ENCODE assay signal across 25 cellular contexts in genomic region chr10:75654171-75654772, GRCh38.
DNase-seq lines count a peak whose midpoint lies in the region; ATAC-seq and TF ChIP-seq lines count a peak whose summit lies in the region.
"Had no signal": no experiment of that assay in that cellular context is flagged by ENCODE, and none has a peak within 500 bp of the region (broad histone marks: within the 10 kb centered on the region; RNA-seq: fewer than 3 reads in every experiment).

No MANE protein-coding gene starts in this region.

- CTCF ChIA-PET in PC-3 (lab: Charles Lee): interaction anchor here (0.6 to 1.0 kb wide), 5 partner anchors 11 to 252 kb away, joined by 3 to 4 read pairs (median 3); partner anchors contain the start of gene ZNF503

- BruUV-seq in PC-3 (replicated peaks; lab: Mats Ljungman, UMichigan): TSS peak; percentile 47

- peak overlapping the region; percentile 1; the same call in 1 of the 2 replicates for H2AFZ ChIP-seq in PC-3 (ENCODE audit: low read length)

- H3K36me3 Mint-ChIP-seq in endothelial cell (ENCODE audit: low read depth, unreplicated experiment) (no peaks in the 10 kb centered on the region), nephron (ENCODE audit: low read depth) (no peaks in the 10 kb centered on the region)
- H3K36me3 Mint-ChIP-seq: activated naive CD8-positive, alpha-beta T cell treated with anti-CD3 and anti-CD28 coated beads for 36 hours; brain; stimulated activated memory B cell treated with anti-CD40 and anti-IgM and Interleukin-4, amounts not matched to agents 10 μg/mL and 1 μg/mL and 100 μg/mL, for 72 hours had no signal

- H3K9me2 ChIP-seq in PC-3 (replicated peaks; ENCODE audit: low read length): 0 out of 2 replicates have a peak, but pooled peaks cover 5% of the 10 kb centered on the region

- DNase-seq in AG10803 (ENCODE audit: low read depth): peak; percentile 29
- DNase-seq in PC-3: peak; percentile 99
- DNase-seq in endothelial cell (ENCODE audit: low spot score): no peak
- DNase-seq in DMS114 treated with DMSO at 0.1 percent for 48 hours (lab: John Stamatoyannopoulos, UW; ENCODE audit: unreplicated experiment): no peak
- DNase-seq in GM19240 (ENCODE audit: insufficient read length, low spot score): no peak
- DNase-seq: activated CD8-positive, alpha-beta T cell treated with anti-CD3 and anti-CD28 coated beads, Interleukin-2, amount 10 ng/mL, durations not matched to agents 7 days and 5 days; activated effector memory CD4-positive, alpha-beta T cell treated with Interleukin-2 at 50 U/mL for 16 hours; activated naive CD8-positive, alpha-beta T cell treated with anti-CD3 and anti-CD28 coated beads for 36 hours; activated T-cell treated with anti-CD3 and anti-CD28 coated beads for 4 hours; endodermal cell; left cardiac atrium; mesendoderm; MM.1S; NCI-H1417 treated with DMSO at 0.1 percent for 48 hours; NCI-H510A treated with DMSO at 0.1 percent for 48 hours; occipital lobe; spleen; stimulated activated CD4-positive, alpha-beta T cell treated with anti-CD3 and anti-CD28 coated beads, Interleukin-2, amount 100 ng/mL, for 48 hours had no signal

- H3F3A ChIP-seq in PC-3 (ENCODE audit: low read length, unreplicated experiment): peaks cover 7% of the 10 kb centered on the region

- no peaks in the 10 kb centered on the region for H3K9me3 ChIP-seq in PC-3 (ENCODE audit: low read length)
- H3K9me3 ChIP-seq: spleen, suprapubic skin had no signal

- peak overlapping the region; percentile 53 for H3K4me2 ChIP-seq in PC-3 (ENCODE audit: low read length)

- peak; percentile 83 for ATAC-seq in PC-3
- ATAC-seq in HG03135 (IDR thresholded peaks at IDR 0.05; ENCODE audit: unreplicated experiment): no peak
- no peak for ATAC-seq in HG02840 (IDR thresholded peaks at IDR 0.05; ENCODE audit: low FRiP score, unreplicated experiment)
- ATAC-seq: activated CD8-positive, alpha-beta T cell treated with anti-CD3 and anti-CD28 coated beads, Interleukin-2, amount 10 ng/mL, durations not matched to agents 7 days and 5 days; stimulated activated memory B cell treated with anti-CD40 and anti-IgM and Interleukin-4, amounts not matched to agents 10 μg/mL and 1 μg/mL and 100 μg/mL, for 72 hours had no signal

- H3K9me3 Mint-ChIP-seq in endothelial cell (ENCODE audit: unreplicated experiment) (no peaks in the 10 kb centered on the region), nephron (peaks cover 2% of the 10 kb centered on the region)
- H3K9me3 Mint-ChIP-seq: activated naive CD8-positive, alpha-beta T cell treated with anti-CD3 and anti-CD28 coated beads for 36 hours; endodermal cell; stimulated activated memory B cell treated with anti-CD40 and anti-IgM and Interleukin-4, amounts not matched to agents 10 μg/mL and 1 μg/mL and 100 μg/mL, for 72 hours; T-helper 1 cell treated with Interleukin-12 subunit alpha and Interleukin-12 subunit beta and Interleukin-4 antibody, amounts not matched to agents 30 μg/mL and 1 μg/mL, for 36 hours had no signal

- H3K4me3 ChIP-seq in AG10803 (ENCODE audit: low read length): no peak overlapping the region
- H3K4me3 ChIP-seq in PC-3 (ENCODE audit: low read length): peak overlapping the region; percentile 12
- H3K4me3 ChIP-seq: spleen, suprapubic skin had no signal

- peaks cover 20% of the 10 kb centered on the region for H3K27me3 ChIP-seq in PC-3 (ENCODE audit: low read length)
- H3K27me3 ChIP-seq: spleen, suprapubic skin had no signal

- peaks cover 49% of the 10 kb centered on the region for H3K4me1 ChIP-seq in PC-3 (ENCODE audit: insufficient read depth, low read length)

- H3K27me3 Mint-ChIP-seq in endothelial cell (ENCODE audit: unreplicated experiment) (peaks cover 2% of the 10 kb centered on the region), nephron (ENCODE audit: low read depth) (peaks cover 15% of the 10 kb centered on the region)

- peak overlapping the region; percentile 42 for H3K9ac ChIP-seq in PC-3 (ENCODE audit: low read length)

- peak overlapping the region; percentile 61 for H3K27ac Mint-ChIP-seq in endothelial cell (ENCODE audit: unreplicated experiment)
- H3K27ac Mint-ChIP-seq in nephron: peak overlapping the region; percentile 54 to 87 (median 85)
- H3K27ac Mint-ChIP-seq: activated CD8-positive, alpha-beta T cell treated with anti-CD3 and anti-CD28 coated beads, Interleukin-2, amount 10 ng/mL, durations not matched to agents 7 days and 5 days; activated naive CD8-positive, alpha-beta T cell treated with anti-CD3 and anti-CD28 coated beads for 36 hours; endodermal cell; stimulated activated memory B cell treated with anti-CD40 and anti-IgM and Interleukin-4, amounts not matched to agents 10 μg/mL and 1 μg/mL and 100 μg/mL, for 72 hours; T-helper 1 cell treated with Interleukin-12 subunit alpha and Interleukin-12 subunit beta and Interleukin-4 antibody, amounts not matched to agents 30 μg/mL and 1 μg/mL, for 36 hours had no signal

- H3K4me1 Mint-ChIP-seq in endothelial cell (ENCODE audit: unreplicated experiment): peaks cover 20% of the 10 kb centered on the region
- peaks cover 72% of the 10 kb centered on the region for H3K4me1 Mint-ChIP-seq in nephron
- H3K4me1 Mint-ChIP-seq: activated naive CD8-positive, alpha-beta T cell treated with anti-CD3 and anti-CD28 coated beads for 36 hours; endodermal cell; stimulated activated memory B cell treated with anti-CD40 and anti-IgM and Interleukin-4, amounts not matched to agents 10 μg/mL and 1 μg/mL and 100 μg/mL, for 72 hours had no signal

- no peak for TF ChIP-seq CTCF in AG10803 (conservative IDR thresholded peaks at IDR 0.05; ENCODE audit: low read length)
- no peak for TF ChIP-seq CTCF in PC-3 (conservative IDR thresholded peaks at IDR 0.05; ENCODE audit: low read depth, low read length)
- no peak for TF ChIP-seq CTCF in endothelial cell (IDR thresholded peaks at IDR 0.05; ENCODE audit: unreplicated experiment)
- TF ChIP-seq CTCF in nephron (IDR thresholded peaks at IDR 0.05; ENCODE audit: unreplicated experiment in 3 of 3): no peak

- H3K79me2 ChIP-seq in PC-3 (ENCODE audit: low read length): no peaks in the 10 kb centered on the region

- H3K4me3 Mint-ChIP-seq in endothelial cell (ENCODE audit: unreplicated experiment) (no peak overlapping the region), nephron (no peak overlapping the region)
- H3K4me3 Mint-ChIP-seq: activated CD8-positive, alpha-beta T cell treated with anti-CD3 and anti-CD28 coated beads, Interleukin-2, amount 10 ng/mL, durations not matched to agents 7 days and 5 days; activated naive CD8-positive, alpha-beta T cell treated with anti-CD3 and anti-CD28 coated beads for 36 hours; brain; endodermal cell; stimulated activated memory B cell treated with anti-CD40 and anti-IgM and Interleukin-4, amounts not matched to agents 10 μg/mL and 1 μg/mL and 100 μg/mL, for 72 hours; T-helper 1 cell treated with Interleukin-12 subunit alpha and Interleukin-12 subunit beta and Interleukin-4 antibody, amounts not matched to agents 30 μg/mL and 1 μg/mL, for 36 hours had no signal

- intact Hi-C loops in PC-3 (cut with micrococcal nuclease): loop anchor here (1.0 to 10.0 kb wide), 8 partner anchors 69 to 649 kb away; no protein-coding TSS in a partner anchor

- H3K27ac ChIP-seq in PC-3 (ENCODE audit: low read length): peak overlapping the region; percentile 78
- H3K27ac ChIP-seq: spleen, suprapubic skin had no signal

- POLR2A ChIA-PET in PC-3 (lab: Charles Lee; ENCODE audit: unreplicated experiment): no interaction called here

- no peaks in the 10 kb centered on the region for H4K20me1 ChIP-seq in PC-3 (ENCODE audit: low read length)

- H3K36me3 ChIP-seq in PC-3 (ENCODE audit: low read depth, low read length): no peaks in the 10 kb centered on the region
- H3K36me3 ChIP-seq: spleen, suprapubic skin had no signal

Comparison
In these comparisons a context has a peak if more than half of its experiments do, and no peak if none do; other contexts are left out.
1. DNase-seq: peak in AG10803 (single experiment) and PC-3 (single experiment); none in endothelial cell (single experiment), DMS114 treated with DMSO at 0.1 percent for 48 hours (single experiment) and GM19240 (single experiment).